Comparison of ENCODE assay signal across 16 cellular contexts in the genomic region with DNA sequence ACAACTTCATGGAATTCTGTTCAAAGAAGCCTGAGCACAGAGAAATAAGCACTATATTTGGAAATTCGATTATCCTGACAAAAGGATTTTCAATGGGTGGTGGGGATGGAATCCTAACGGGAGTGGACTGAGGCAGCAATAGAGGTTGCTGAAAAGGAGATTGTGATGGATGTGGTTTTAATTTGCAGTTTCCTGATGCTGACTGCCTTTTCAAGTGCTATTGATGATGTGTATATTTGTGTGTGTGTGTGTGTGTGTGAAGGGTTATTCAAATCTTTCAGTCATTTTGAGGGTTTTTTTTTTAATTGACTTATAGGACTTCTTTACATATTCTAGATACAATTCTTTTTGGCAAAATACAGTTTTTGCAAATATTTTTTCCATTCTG.
"Had no signal": no experiment of that assay in that cellular context is flagged by ENCODE, and none has a peak within 500 bp of the region (broad histone marks: within the 10 kb centered on the region; RNA-seq: fewer than 3 reads in every experiment).

No MANE protein-coding gene starts in this region.

- H3K4me2 ChIP-seq: neural progenitor cell had no signal

- H3K9me3 ChIP-seq: uterus had no signal

- H3K27me3 ChIP-seq: left lung, neural progenitor cell, uterus had no signal

- H3K79me2 ChIP-seq: parathyroid adenoma had no signal

- H3K4me3 ChIP-seq: left lung, neural progenitor cell, skin epidermis, uterus had no signal

- ATAC-seq: activated CD8-positive, alpha-beta T cell treated with anti-CD3 and anti-CD28 coated beads, Interleukin-2, amount 10 ng/mL, durations not matched to agents 7 days and 5 days; left lung; T-cell had no signal

- H3K4me1 ChIP-seq: left lung, neural progenitor cell, parathyroid adenoma, uterus had no signal

- FAIRE-seq: islet of Langerhans had no signal

- H3K27ac ChIP-seq: left lung, neural progenitor cell, parathyroid adenoma, uterus had no signal

- H2AFZ ChIP-seq: neural progenitor cell, parathyroid adenoma had no signal

- DNase-seq: activated CD8-positive, alpha-beta memory T cell treated with anti-CD3 and anti-CD28 coated beads, Interleukin-2, amount 50 U/mL, for 48 hours; activated CD8-positive, alpha-beta T cell treated with anti-CD3 and anti-CD28 coated beads, Interleukin-2, amount 10 ng/mL, durations not matched to agents 7 days and 5 days; central memory CD4-positive, alpha-beta T cell; cortex of kidney; effector memory CD4-positive, alpha-beta T cell; erythroblast; head of caudate nucleus; left lung; T-cell had no signal

- H3K27ac Mint-ChIP-seq: activated CD8-positive, alpha-beta T cell treated with anti-CD3 and anti-CD28 coated beads, Interleukin-2, amount 10 ng/mL, durations not matched to agents 7 days and 5 days; activated naive CD4-positive, alpha-beta T cell treated with anti-CD3 and anti-CD28 coated beads for 36 hours; activated T-helper 1 cell treated with anti-CD3 and anti-CD28 coated beads, Interleukin-12 subunit alpha, Interleukin-12 subunit beta, Interleukin-2, Interleukin-4 antibody, amounts not matched to agents 30 ng/mL and 10 ng/mL and 1 ng/mL, durations not matched to agents 14 hours and 24 hours and 36 hours; neural progenitor cell; T-cell had no signal

- H3K4me3 Mint-ChIP-seq: activated CD8-positive, alpha-beta T cell treated with anti-CD3 and anti-CD28 coated beads, Interleukin-2, amount 10 ng/mL, durations not matched to agents 7 days and 5 days; activated naive CD4-positive, alpha-beta T cell treated with anti-CD3 and anti-CD28 coated beads for 36 hours; activated T-helper 1 cell treated with anti-CD3 and anti-CD28 coated beads, Interleukin-12 subunit alpha, Interleukin-12 subunit beta, Interleukin-2, Interleukin-4 antibody, amounts not matched to agents 30 ng/mL and 10 ng/mL and 1 ng/mL, durations not matched to agents 14 hours and 24 hours and 36 hours; neural progenitor cell; T-cell had no signal

- H3K4me1 Mint-ChIP-seq: neural progenitor cell, T-cell had no signal

- H3K9me3 Mint-ChIP-seq: activated naive CD4-positive, alpha-beta T cell treated with anti-CD3 and anti-CD28 coated beads for 36 hours; neural progenitor cell had no signal

- H3K36me3 Mint-ChIP-seq: neural progenitor cell, T-cell had no signal

- H3K9ac ChIP-seq: neural progenitor cell, parathyroid adenoma had no signal

- H3K36me3 ChIP-seq: left lung, neural progenitor cell, uterus had no signal
